In the genomic region with DNA sequence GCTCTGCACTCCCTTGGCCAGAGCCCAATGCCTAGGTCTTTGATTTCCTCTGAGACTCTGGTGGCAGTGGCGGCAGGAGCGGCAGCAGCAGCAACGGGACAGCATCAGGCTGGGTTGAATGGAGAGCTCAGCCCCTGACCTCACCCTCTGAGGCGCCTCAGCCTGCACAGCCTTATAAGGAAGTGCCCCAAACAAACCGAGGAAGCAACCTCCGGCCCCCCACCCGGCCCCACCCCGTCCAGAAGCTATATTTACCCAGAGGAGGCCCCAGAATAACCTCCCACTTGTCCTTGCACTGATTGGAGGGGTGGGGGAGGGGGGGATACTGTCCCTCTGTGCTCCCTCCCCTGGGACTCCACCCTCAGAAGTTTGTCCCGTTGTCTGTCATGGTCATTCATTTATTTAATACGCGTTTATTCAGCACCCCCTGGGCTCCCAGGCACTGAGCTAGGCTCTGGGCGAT, we compare ENCODE assay signal across 2 cellular contexts.
TF ChIP-seq lines count a peak whose summit lies in the region.

No MANE protein-coding gene starts in this region.

TF ChIP-seq in IMR-90, 13 proteins besides CTCF, POLR2A, EP300 and RAD21:
- TF ChIP-seq MXI1 (IDR thresholded peaks at IDR 0.05; ENCODE audit: borderline replicate concordance, low read depth, low read length) = no peak
- no peak for TF ChIP-seq SMC3 (IDR thresholded peaks at IDR 0.05; ENCODE audit: low read depth, low read length)
- TF ChIP-seq, protein P1, sequence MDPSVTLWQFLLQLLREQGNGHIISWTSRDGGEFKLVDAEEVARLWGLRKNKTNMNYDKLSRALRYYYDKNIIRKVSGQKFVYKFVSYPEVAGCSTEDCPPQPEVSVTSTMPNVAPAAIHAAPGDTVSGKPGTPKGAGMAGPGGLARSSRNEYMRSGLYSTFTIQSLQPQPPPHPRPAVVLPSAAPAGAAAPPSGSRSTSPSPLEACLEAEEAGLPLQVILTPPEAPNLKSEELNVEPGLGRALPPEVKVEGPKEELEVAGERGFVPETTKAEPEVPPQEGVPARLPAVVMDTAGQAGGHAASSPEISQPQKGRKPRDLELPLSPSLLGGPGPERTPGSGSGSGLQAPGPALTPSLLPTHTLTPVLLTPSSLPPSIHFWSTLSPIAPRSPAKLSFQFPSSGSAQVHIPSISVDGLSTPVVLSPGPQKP (IDR thresholded peaks at IDR 0.05; ENCODE audit: borderline replicate concordance, low read depth, low read length) = no peak
- no peak for TF ChIP-seq BHLHE40 (IDR thresholded peaks at IDR 0.05; ENCODE audit: low read depth, low read length)
- TF ChIP-seq, protein P2, sequence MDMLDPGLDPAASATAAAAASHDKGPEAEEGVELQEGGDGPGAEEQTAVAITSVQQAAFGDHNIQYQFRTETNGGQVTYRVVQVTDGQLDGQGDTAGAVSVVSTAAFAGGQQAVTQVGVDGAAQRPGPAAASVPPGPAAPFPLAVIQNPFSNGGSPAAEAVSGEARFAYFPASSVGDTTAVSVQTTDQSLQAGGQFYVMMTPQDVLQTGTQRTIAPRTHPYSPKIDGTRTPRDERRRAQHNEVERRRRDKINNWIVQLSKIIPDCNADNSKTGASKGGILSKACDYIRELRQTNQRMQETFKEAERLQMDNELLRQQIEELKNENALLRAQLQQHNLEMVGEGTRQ (IDR thresholded peaks at IDR 0.05; ENCODE audit: low read depth, low read length) = no peak
- no peak for TF ChIP-seq CEBPB (IDR thresholded peaks at IDR 0.05; ENCODE audit: low read depth, low read length)
- TF ChIP-seq NFE2L2 (IDR thresholded peaks at IDR 0.05; ENCODE audit: low read depth, low read length) = no peak
- TF ChIP-seq RCOR1 (IDR thresholded peaks at IDR 0.05; ENCODE audit: insufficient replicate concordance, low read length) = no peak
- no peak for TF ChIP-seq RFX5 (IDR thresholded peaks at IDR 0.05; ENCODE audit: low read depth, low read length)
- no peak for TF ChIP-seq CHD1 (IDR thresholded peaks at IDR 0.05; ENCODE audit: low read depth, low read length)
- no peak for TF ChIP-seq FOS (IDR thresholded peaks at IDR 0.05; ENCODE audit: low read depth, low read length)
- no peak for TF ChIP-seq MAFK (IDR thresholded peaks at IDR 0.05; ENCODE audit: low read depth, low read length)

TF ChIP-seq in endothelial cell of umbilical vein, 7 proteins besides CTCF, POLR2A, EP300 and RAD21:
- no peak for TF ChIP-seq FOS (IDR thresholded peaks at IDR 0.05; ENCODE audit: borderline replicate concordance, insufficient read depth, low read length)
- TF ChIP-seq EZH2 (IDR thresholded peaks at IDR 0.05; ENCODE audit: borderline replicate concordance, low read depth, low read length, severe bottlenecking) = no peak
- no peak for TF ChIP-seq MYC (IDR thresholded peaks at IDR 0.05; ENCODE audit: low read depth, low read length)
- TF ChIP-seq, protein P3, sequence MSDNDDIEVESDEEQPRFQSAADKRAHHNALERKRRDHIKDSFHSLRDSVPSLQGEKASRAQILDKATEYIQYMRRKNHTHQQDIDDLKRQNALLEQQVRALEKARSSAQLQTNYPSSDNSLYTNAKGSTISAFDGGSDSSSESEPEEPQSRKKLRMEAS (IDR thresholded peaks at IDR 0.05; ENCODE audit: insufficient read depth, insufficient read length) = no peak
- TF ChIP-seq POLR2AphosphoS5 (IDR thresholded peaks at IDR 0.05; ENCODE audit: insufficient read depth, low read depth, low read length) = no peak
- TF ChIP-seq JUN (IDR thresholded peaks at IDR 0.05; ENCODE audit: borderline replicate concordance, insufficient read depth, insufficient read length, low read depth) = no peak
- TF ChIP-seq GATA2 (IDR thresholded peaks at IDR 0.05; ENCODE audit: insufficient read depth, insufficient read length, low read depth, low read length) = no peak
